ENCODE assay signal across 9 cellular contexts in genomic region chr3:121660356-121661171, GRCh38. TPM values are rescaled to one million over a fixed set of nuclear protein-coding genes. Genes with fewer than 3 reads are reported as not detected.
DNase-seq lines count a peak whose midpoint lies in the region; ATAC-seq and TF ChIP-seq lines count a peak whose summit lies in the region.
"Had no signal": no experiment of that assay in that cellular context is flagged by ENCODE, and none has a peak within 500 bp of the region (broad histone marks: within the 10 kb centered on the region; RNA-seq: fewer than 3 reads in every experiment).

A gene with protein sequence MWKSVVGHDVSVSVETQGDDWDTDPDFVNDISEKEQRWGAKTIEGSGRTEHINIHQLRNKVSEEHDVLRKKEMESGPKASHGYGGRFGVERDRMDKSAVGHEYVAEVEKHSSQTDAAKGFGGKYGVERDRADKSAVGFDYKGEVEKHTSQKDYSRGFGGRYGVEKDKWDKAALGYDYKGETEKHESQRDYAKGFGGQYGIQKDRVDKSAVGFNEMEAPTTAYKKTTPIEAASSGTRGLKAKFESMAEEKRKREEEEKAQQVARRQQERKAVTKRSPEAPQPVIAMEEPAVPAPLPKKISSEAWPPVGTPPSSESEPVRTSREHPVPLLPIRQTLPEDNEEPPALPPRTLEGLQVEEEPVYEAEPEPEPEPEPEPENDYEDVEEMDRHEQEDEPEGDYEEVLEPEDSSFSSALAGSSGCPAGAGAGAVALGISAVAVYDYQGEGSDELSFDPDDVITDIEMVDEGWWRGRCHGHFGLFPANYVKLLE (minus strand): TSS chr3:121660903. CDS start chr3:121658347, 2,556 bp downstream.

- no peaks in the 10 kb centered on the region for H3K4me1 Mint-ChIP-seq in MCF 10A (ENCODE audit: insufficient read depth, unreplicated experiment)
- peaks cover 34 to 62% (median 61%) of the 10 kb centered on the region in 4 donors for H3K4me1 Mint-ChIP-seq in naive thymus-derived CD8-positive, alpha-beta T cell

- BruUV-seq in MCF 10A (replicated peaks; lab: Mats Ljungman, UMichigan) (no TSS peak), mammary epithelial cell (replicated peaks; lab: Mats Ljungman, UMichigan) (no TSS peak)

- no peak within 1 kb of the TSS for H3K9ac ChIP-seq in mammary epithelial cell (ENCODE audit: insufficient read depth, low read length)

- H3K9me3 Mint-ChIP-seq in MCF 10A (ENCODE audit: unreplicated experiment): no peaks in the 10 kb centered on the region
- H3K9me3 Mint-ChIP-seq in naive thymus-derived CD8-positive, alpha-beta T cell: peaks cover 0 to 7% (median 0%) of the 10 kb centered on the region in 9 donors

- H4K20me1 ChIP-seq in mammary epithelial cell (ENCODE audit: insufficient read depth, low read length): no peaks in the 10 kb centered on the region

- no peak for TF ChIP-seq EP300 in suprapubic skin (IDR thresholded peaks at IDR 0.05)

- CTCF ChIA-PET in MCF 10A (lab: Yijun Ruan, JAX) (no interaction called here), mammary epithelial cell (lab: Charles Lee; ENCODE audit: low non-redundant PET) (no interaction called here)

- H3K4me2 ChIP-seq in mammary epithelial cell (ENCODE audit: insufficient read depth, low read depth, low read length): no peak within 1 kb of the TSS

- no peak for DNase-seq in MCF 10A (ENCODE audit: unreplicated experiment)
- no peak for DNase-seq in mammary epithelial cell
- DNase-seq in activated CD4-positive, alpha-beta T cell treated with anti-CD3 and anti-CD28 coated beads for 1 hour: peak; percentile 49
- peak; percentile 85 for DNase-seq in dermis blood vessel endothelial cell
- DNase-seq in naive thymus-derived CD8-positive, alpha-beta T cell: peak; percentile 47 to 86 (median 74)
- no peak for DNase-seq in suprapubic skin (ENCODE audit: low spot score in 2 of 2)
- no peak for DNase-seq in cerebellum (ENCODE audit: low spot score)

- no peaks in the 10 kb centered on the region for H3K27me3 Mint-ChIP-seq in MCF 10A (ENCODE audit: insufficient read depth, unreplicated experiment)
- no peaks in the 10 kb centered on the region for H3K27me3 Mint-ChIP-seq in naive thymus-derived CD8-positive, alpha-beta T cell

- H3K4me1 ChIP-seq in mammary epithelial cell (ENCODE audit: insufficient read depth, low read length): peaks cover 11% of the 10 kb centered on the region
- H3K4me1 ChIP-seq in suprapubic skin: no peaks in the 10 kb centered on the region

- in situ Hi-C loops in mammary epithelial cell (cut with MboI; ENCODE audit: low sequenced_read_pairs in 2 of 2): no loop called here

- H3K36me3 ChIP-seq in mammary epithelial cell (ENCODE audit: insufficient read depth, low read length): peaks cover 3% of the 10 kb centered on the region
- H3K36me3 ChIP-seq in suprapubic skin: peaks cover 31% of the 10 kb centered on the region

- H3K9me3 ChIP-seq in mammary epithelial cell (replicated peaks; ENCODE audit: insufficient read depth, low read length) (no peaks in the 10 kb centered on the region), suprapubic skin (no peaks in the 10 kb centered on the region)

- 95% methylated on average over 9 of the region's 9 CpGs for WGBS in mammary epithelial cell (ENCODE audit: low coverage, missing lambda C conversion rate)
- 73% methylated on average over 9 of the region's 9 CpGs for WGBS in suprapubic skin

- no peak for TF ChIP-seq CTCF in MCF 10A (IDR thresholded peaks at IDR 0.05; ENCODE audit: unreplicated experiment)
- TF ChIP-seq CTCF in mammary epithelial cell (conservative IDR thresholded peaks at IDR 0.05 in 1 of 2, IDR thresholded peaks at IDR 0.05 in 1 of 2; ENCODE audit: extremely low read depth in 1 of 2, insufficient read depth in 1 of 2, low read depth in 1 of 2, low read length in 2 of 2): no peak
- TF ChIP-seq CTCF in suprapubic skin (IDR thresholded peaks at IDR 0.05): no peak

- POLR2A ChIA-PET in MCF 10A (lab: Yijun Ruan, JAX): interaction anchor here (1.9 kb wide), 1 partner anchor 11 kb away, joined by 8 read pairs; no protein-coding TSS in a partner anchor
- POLR2A ChIA-PET in naive thymus-derived CD8-positive, alpha-beta T cell (lab: Charles Lee): interaction anchor here (0.6 to 2.5 kb wide), 11 partner anchors 10 to 1020 kb away, joined by 3 to 14 read pairs (median 3); partner anchors contain the start of genes EAF2, FAM162A, GOLGB1 and IQCB1

- TF ChIP-seq POLR2A in suprapubic skin (IDR thresholded peaks at IDR 0.05): peak; percentile 54 to 64

- no peak within 1 kb of the TSS for H2AFZ ChIP-seq in mammary epithelial cell (ENCODE audit: low read depth, low read length)

- ATAC-seq in HG03457 (IDR thresholded peaks at IDR 0.05; ENCODE audit: unreplicated experiment): peak; percentile 66
- ATAC-seq in naive thymus-derived CD8-positive, alpha-beta T cell: peak; percentile 84 to 85

- H3K4me3 Mint-ChIP-seq in MCF 10A (ENCODE audit: unreplicated experiment): no peak within 1 kb of the TSS
- peak within 1 kb of the TSS; percentile 92 to 99 (median 96) for H3K4me3 Mint-ChIP-seq in naive thymus-derived CD8-positive, alpha-beta T cell

- dilution Hi-C loops in mammary epithelial cell (cut with HindIII; ENCODE audit: low sequenced_read_pairs): no loop called here

- H3K27ac ChIP-seq in mammary epithelial cell (ENCODE audit: insufficient read depth, low read depth, low read length) (no peak within 1 kb of the TSS), suprapubic skin (peak within 1 kb of the TSS; percentile 68)

- H3K27me3 ChIP-seq in mammary epithelial cell (ENCODE audit: insufficient read depth, low read length) (no peaks in the 10 kb centered on the region), suprapubic skin (no peaks in the 10 kb centered on the region)

- H3K4me3 ChIP-seq in mammary epithelial cell (replicated peaks in 1 of 3; ENCODE audit: insufficient read depth in 1 of 3, low read depth in 2 of 3, low read length in 3 of 3) (no peak within 1 kb of the TSS), suprapubic skin (peak within 1 kb of the TSS; percentile 37)

- H3K79me2 ChIP-seq in mammary epithelial cell (ENCODE audit: insufficient read depth, low read length): no peaks in the 10 kb centered on the region

- peaks cover 44% of the 10 kb centered on the region for H3K36me3 Mint-ChIP-seq in MCF 10A (ENCODE audit: insufficient read depth, unreplicated experiment)
- peaks cover 15 to 61% (median 41%) of the 10 kb centered on the region in 3 donors for H3K36me3 Mint-ChIP-seq in naive thymus-derived CD8-positive, alpha-beta T cell

- intact Hi-C loops in MCF 10A (cut with micrococcal nuclease) (no loop called here), mammary epithelial cell (cut with micrococcal nuclease) (no loop called here)

- peak within 1 kb of the TSS; percentile 62 for H3K27ac Mint-ChIP-seq in MCF 10A (ENCODE audit: low read depth, unreplicated experiment)
- peak within 1 kb of the TSS; percentile 97 to 100 (median 99) for H3K27ac Mint-ChIP-seq in naive thymus-derived CD8-positive, alpha-beta T cell

RNA-seq across cellular contexts. Expression of the gene that starts here (rescaled TPM):
- 1.6 and 2.5 TPM in 2 replicates for total RNA-seq in MCF 10A (2022)
- total RNA-seq in mammary epithelial cell: 1 to 10 TPM; 2.0 to 2.8 TPM
- 0.06 TPM for polyA plus RNA-seq in mammary epithelial cell
- polyA minus RNA-seq in mammary epithelial cell: not detected
- total RNA-seq in dermis blood vessel endothelial cell: 19.4 and 30.0 TPM in 2 replicates
- 100 to 1,000 TPM; 340 to 355 TPM for total RNA-seq in naive thymus-derived CD8-positive, alpha-beta T cell
- 100 to 1,000 TPM; 375 to 453 (median 402) TPM for polyA plus RNA-seq in naive thymus-derived CD8-positive, alpha-beta T cell
- total RNA-seq in suprapubic skin: 10 to 100 TPM in 3 of 4 donors, 1 to 10 TPM in 1; 7.2 to 20.3 (median 11.8) TPM
- 1.8 TPM for total RNA-seq in cerebellum
- total RNA-seq: myocyte had no signal

Comparison
In these comparisons a context has a peak if more than half of its experiments do, and no peak if none do; other contexts are left out.
1. RNA of the gene that starts here (total RNA-seq): 340 to 355 TPM in naive thymus-derived CD8-positive, alpha-beta T cell; 19.4 to 30.0 TPM in dermis blood vessel endothelial cell, 7.2 to 20.3 TPM in suprapubic skin, 2.0 to 2.8 TPM in mammary epithelial cell, 1.8 TPM in cerebellum (single experiment) and 1.6 to 2.5 TPM in MCF 10A; every median in the first group is over 10 times any median in the second.
2. RNA of the gene that starts here (polyA plus RNA-seq): 375 to 453 TPM in naive thymus-derived CD8-positive, alpha-beta T cell; 0.06 TPM in mammary epithelial cell (single experiment); every median in the first group is over 100 times any median in the second.
3. DNase-seq: peak in activated CD4-positive, alpha-beta T cell treated with anti-CD3 and anti-CD28 coated beads for 1 hour (single experiment), dermis blood vessel endothelial cell (single experiment) and naive thymus-derived CD8-positive, alpha-beta T cell (10 of 10); none in MCF 10A (single experiment), mammary epithelial cell (single experiment), suprapubic skin (0 of 2) and cerebellum (single experiment).